25 cellular contexts compared by ENCODE assay signal in genomic region chr3:115418583-115418982, GRCh38.
DNase-seq lines count a peak whose midpoint lies in the region; TF ChIP-seq lines count a peak whose summit lies in the region.
"Had no signal": no experiment of that assay in that cellular context is flagged by ENCODE, and none has a peak within 500 bp of the region (broad histone marks: within the 10 kb centered on the region; RNA-seq: fewer than 3 reads in every experiment).

No MANE protein-coding gene starts in this region.

- no peaks in the 10 kb centered on the region for H3K27me3 ChIP-seq in esophagus muscularis mucosa
- H3K27me3 ChIP-seq: spleen had no signal

- POLR2A ChIA-PET in HEK293 (lab: Yijun Ruan, JAX): interaction anchor here (0.5 kb wide), 1 partner anchor 208 kb away, joined by 6 read pairs; no protein-coding TSS in a partner anchor

- intact Hi-C loops in esophagus muscularis mucosa (cut with DNase I): no loop called here

- TF ChIP-seq POLR2A in esophagus muscularis mucosa (IDR thresholded peaks at IDR 0.05; ENCODE audit: low read depth): no peak

- TF ChIP-seq EP300 in esophagus muscularis mucosa (IDR thresholded peaks at IDR 0.05): no peak

- CTCF ChIA-PET in HEK293 (lab: Yijun Ruan, JAX): no interaction called here

- H3K27ac ChIP-seq in HEK293 (ENCODE audit: extremely low read depth, low read depth, low read length) (no peak overlapping the region), esophagus muscularis mucosa (replicated peaks in 1 of 4) (no peak overlapping the region)
- H3K27ac ChIP-seq: 22Rv1, C4-2B, psoas muscle, spleen had no signal

- H3K4me1 ChIP-seq in HEK293 (ENCODE audit: control insufficient read depth, insufficient read depth, low read length): no peaks in the 10 kb centered on the region
- H3K4me1 ChIP-seq in esophagus muscularis mucosa: no peaks in the 10 kb centered on the region
- H3K4me1 ChIP-seq: psoas muscle, spleen had no signal

- H3K36me3 ChIP-seq in HEK293 (ENCODE audit: control insufficient read depth in 2 of 2, insufficient read depth in 1 of 2, low read length in 2 of 2): no peaks in the 10 kb centered on the region
- no peaks in the 10 kb centered on the region for H3K36me3 ChIP-seq in esophagus muscularis mucosa
- H3K36me3 ChIP-seq: spleen had no signal

- DNase-seq in DMS 273 (lab: John Stamatoyannopoulos, UW; ENCODE audit: unreplicated experiment): peak; percentile 32
- no peak for DNase-seq in DMS 273 treated with DMSO at 0.1 percent for 48 hours (lab: John Stamatoyannopoulos, UW)
- peak; percentile 50 for DNase-seq in NCI-H69 (lab: John Stamatoyannopoulos, UW)
- peak; percentile 22 for DNase-seq in iPS-NIHi7 (ENCODE audit: extremely low spot score)
- DNase-seq in NCI-H345 treated with DMSO at 0.1 percent for 48 hours (lab: John Stamatoyannopoulos, UW; ENCODE audit: unreplicated experiment): no peak
- no peak for DNase-seq in esophagus muscularis mucosa (ENCODE audit: extremely low spot score)
- DNase-seq in NCI-H1048 (lab: John Stamatoyannopoulos, UW): no peak
- DNase-seq: activated CD4-positive, CD25-positive, alpha-beta regulatory T cell treated with anti-CD3 and anti-CD28 coated beads, Interleukin-2, amount 50 U/mL, for 72 hours; activated CD8-positive, alpha-beta memory T cell treated with anti-CD3 and anti-CD28 coated beads, Interleukin-2, amount 50 U/mL, for 4 hours; activated naive CD4-positive, alpha-beta T cell treated with anti-CD3 and anti-CD28 coated beads, Interleukin-2, amount 10 ng/mL, durations not matched to agents 7 days and 5 days; cortex of kidney; EL; glutamatergic neuron; immature natural killer cell; natural killer cell; NCI-H1694 treated with DMSO at 0.1 percent for 48 hours; NK-92 treated with Interleukin-12 subunit alpha and Interleukin-12 subunit beta, amount 100 ng/mL, for 24 hours; psoas muscle; SHP77 treated with DMSO at 0.1 percent for 48 hours; spleen; trophoblast cell had no signal

- H3K9me3 ChIP-seq in HEK293 (ENCODE audit: control insufficient read depth, insufficient read depth, low read depth, low read length) (no peaks in the 10 kb centered on the region), esophagus muscularis mucosa (no peaks in the 10 kb centered on the region)
- H3K9me3 ChIP-seq: psoas muscle, spleen had no signal

- H3K4me3 ChIP-seq in HEK293 (ENCODE audit: low read depth, low read length): no peak overlapping the region
- H3K4me3 ChIP-seq in esophagus muscularis mucosa: no peak overlapping the region
- H3K4me3 ChIP-seq: lung, psoas muscle, spleen had no signal

- WGBS in esophagus muscularis mucosa: 53% methylated on average over 1 of the region's 1 CpG

- TF ChIP-seq CTCF in HEK293 (tag by site-specific recombination; IDR thresholded peaks at IDR 0.05) (no peak), esophagus muscularis mucosa (IDR thresholded peaks at IDR 0.05) (no peak)

TF ChIP-seq in HEK293, 187 proteins besides CTCF, POLR2A, EP300 and RAD21:
- TF ChIP-seq ZNF792 (tag by site-specific recombination; IDR thresholded peaks at IDR 0.05): no peak
- TF ChIP-seq ZNF398 (tag by site-specific recombination; IDR thresholded peaks at IDR 0.05): no peak
- no peak for TF ChIP-seq YY1 (tag by site-specific recombination; IDR thresholded peaks at IDR 0.05)
- peak; percentile 46; the same call in 1 of the 2 replicates for TF ChIP-seq PRDM1 (tag by site-specific recombination; IDR thresholded peaks at IDR 0.05)
- TF ChIP-seq ELK4 (IDR thresholded peaks at IDR 0.05; ENCODE audit: borderline replicate concordance, low read depth, low read length): no peak

Comparison
In these comparisons a context has a peak if more than half of its experiments do, and no peak if none do; other contexts are left out.
1. DNase-seq: peak in DMS 273 (single experiment), NCI-H69 (single experiment) and iPS-NIHi7 (single experiment); none in DMS 273 treated with DMSO at 0.1 percent for 48 hours (single experiment), NCI-H345 treated with DMSO at 0.1 percent for 48 hours (single experiment), esophagus muscularis mucosa (single experiment) and NCI-H1048 (single experiment).